Comparison of ENCODE assay signal across 19 cellular contexts in the genomic region with DNA sequence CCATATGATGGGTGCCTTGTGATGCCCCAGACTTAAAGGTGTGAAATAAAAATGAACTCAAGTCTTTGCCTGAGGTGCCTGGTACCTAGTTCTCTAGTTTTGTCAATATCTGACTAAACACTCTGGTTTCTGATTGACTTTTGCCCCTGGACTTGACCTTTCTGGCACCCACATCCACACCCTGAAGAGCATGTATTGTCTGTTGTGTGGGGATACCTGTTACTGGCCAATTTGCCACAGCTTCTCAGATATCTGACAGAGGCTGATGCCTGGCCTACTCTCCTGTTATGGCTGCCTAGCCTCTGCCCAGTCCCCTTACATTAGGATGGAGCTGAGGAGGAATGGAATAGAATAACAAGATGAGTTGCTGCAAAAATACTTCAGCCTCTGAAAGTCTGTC. TPM values are rescaled to one million over a fixed set of nuclear protein-coding genes. Genes with fewer than 3 reads are reported as not detected.
A peak's percentile ranks its signal among the peaks of the same experiment; 100 is the strongest.
DNase-seq lines count a peak whose midpoint lies in the region; ATAC-seq, FAIRE-seq and TF ChIP-seq lines count a peak whose summit lies in the region.
"Had no signal": no experiment of that assay in that cellular context is flagged by ENCODE, and none has a peak within 500 bp of the region (broad histone marks: within the 10 kb centered on the region; RNA-seq: fewer than 3 reads in every experiment).

No MANE protein-coding gene starts in this region.

- H2BK120ac ChIP-seq in mesenchymal stem cell (ENCODE audit: low read depth, low read length) = no peak overlapping the region

- peak overlapping the region; percentile 61 for H3K27ac Mint-ChIP-seq in activated CD4-positive, alpha-beta memory T cell treated with anti-CD3 and anti-CD28 coated beads for 36 hours
- no peak overlapping the region for H3K27ac Mint-ChIP-seq in activated CD4-positive, alpha-beta memory T cell treated with anti-CD3 and anti-CD28 coated beads, Interleukin-2, amount 10 ng/mL, durations not matched to agents 7 days and 5 days
- H3K27ac Mint-ChIP-seq: endodermal cell had no signal

- H3K27ac ChIP-seq in mesenchymal stem cell (ENCODE audit: low read length, poor library complexity, severe bottlenecking) (no peak overlapping the region), upper lobe of right lung (no peak overlapping the region)
- H3K27ac ChIP-seq: PC-9 had no signal

- H2AFZ ChIP-seq in mesenchymal stem cell (ENCODE audit: low read depth, low read length) = no peak overlapping the region
- H2AFZ ChIP-seq: PC-9 had no signal

- H3K4ac ChIP-seq in mesenchymal stem cell (ENCODE audit: low read depth in 1 of 2, low read length in 2 of 2) = no peak overlapping the region

- peak; percentile 34 for ATAC-seq in HG03159 (IDR thresholded peaks at IDR 0.05; ENCODE audit: unreplicated experiment)
- no peak for ATAC-seq in upper lobe of right lung

- no peak overlapping the region for H3K4me2 ChIP-seq in mesenchymal stem cell (ENCODE audit: low read length, poor library complexity, severe bottlenecking)
- H3K4me2 ChIP-seq: PC-9 had no signal

- no peak overlapping the region for H3K14ac ChIP-seq in mesenchymal stem cell (ENCODE audit: low read length in 2 of 2)

- H3K9me3 Mint-ChIP-seq in activated CD4-positive, alpha-beta memory T cell treated with anti-CD3 and anti-CD28 coated beads for 36 hours = no peaks in the 10 kb centered on the region
- H3K9me3 Mint-ChIP-seq in activated CD4-positive, alpha-beta memory T cell treated with anti-CD3 and anti-CD28 coated beads, Interleukin-2, amount 10 ng/mL, durations not matched to agents 7 days and 5 days = no peaks in the 10 kb centered on the region
- H3K9me3 Mint-ChIP-seq: endodermal cell had no signal

- no peak overlapping the region for H3K4me3 Mint-ChIP-seq in activated CD4-positive, alpha-beta memory T cell treated with anti-CD3 and anti-CD28 coated beads for 36 hours
- no peak overlapping the region for H3K4me3 Mint-ChIP-seq in activated CD4-positive, alpha-beta memory T cell treated with anti-CD3 and anti-CD28 coated beads, Interleukin-2, amount 10 ng/mL, durations not matched to agents 7 days and 5 days
- H3K4me3 Mint-ChIP-seq: endodermal cell had no signal

- POLR2A ChIA-PET in activated CD4-positive, alpha-beta memory T cell treated with anti-CD3 and anti-CD28 coated beads for 36 hours (lab: Charles Lee) = interaction anchor here (1.0 to 3.2 kb wide), 4 partner anchors 10 to 65 kb away, joined by 3 to 31 read pairs (median 6); no protein-coding TSS in a partner anchor
- POLR2A ChIA-PET in activated CD4-positive, alpha-beta memory T cell treated with anti-CD3 and anti-CD28 coated beads, Interleukin-2, amount 10 ng/mL, durations not matched to agents 7 days and 5 days (lab: Charles Lee) = interaction anchor here (1.4 to 6.3 kb wide), 5 partner anchors 12 to 115 kb away, joined by 3 to 60 read pairs (median 5); partner anchors contain the start of gene RASA2

- H3K9me3 ChIP-seq in mesenchymal stem cell (ENCODE audit: control insufficient read depth, low read length) = no peaks in the 10 kb centered on the region
- H3K9me3 ChIP-seq in upper lobe of right lung = no peaks in the 10 kb centered on the region

- peaks cover 70% of the 10 kb centered on the region for H3K4me1 Mint-ChIP-seq in activated CD4-positive, alpha-beta memory T cell treated with anti-CD3 and anti-CD28 coated beads for 36 hours (ENCODE audit: low read depth)
- peaks cover 56% of the 10 kb centered on the region for H3K4me1 Mint-ChIP-seq in activated CD4-positive, alpha-beta memory T cell treated with anti-CD3 and anti-CD28 coated beads, Interleukin-2, amount 10 ng/mL, durations not matched to agents 7 days and 5 days

- H3K9ac ChIP-seq in mesenchymal stem cell (ENCODE audit: low read length) = no peak overlapping the region

- no peak for TF ChIP-seq CTCF in upper lobe of right lung (IDR thresholded peaks at IDR 0.05)

- H3K18ac ChIP-seq in mesenchymal stem cell (ENCODE audit: low read depth in 1 of 2, low read length in 2 of 2) = no peak overlapping the region

- no peaks in the 10 kb centered on the region for H3K36me3 Mint-ChIP-seq in activated CD4-positive, alpha-beta memory T cell treated with anti-CD3 and anti-CD28 coated beads for 36 hours
- H3K36me3 Mint-ChIP-seq in activated CD4-positive, alpha-beta memory T cell treated with anti-CD3 and anti-CD28 coated beads, Interleukin-2, amount 10 ng/mL, durations not matched to agents 7 days and 5 days (ENCODE audit: low read depth) = peaks cover 14% of the 10 kb centered on the region

- FAIRE-seq in GM19239 (lab: Jason Lieb, UNC) = peak; percentile 23
- FAIRE-seq: A204.1, frontal cortex, G401.6 had no signal

- H2BK12ac ChIP-seq in mesenchymal stem cell (ENCODE audit: low read length in 2 of 2) = peak overlapping the region in 1 of 2 experiments; percentile 18

- H4K91ac ChIP-seq in mesenchymal stem cell (ENCODE audit: low read length) = no peak overlapping the region

- H2BK15ac ChIP-seq in mesenchymal stem cell (ENCODE audit: low read depth, poor library complexity, severe bottlenecking) = no peak overlapping the region

- H3K4me3 ChIP-seq in mesenchymal stem cell (ENCODE audit: insufficient read depth in 1 of 2, low read depth in 1 of 2, low read length in 2 of 2) (no peak overlapping the region), upper lobe of right lung (no peak overlapping the region)
- H3K4me3 ChIP-seq: PC-9 had no signal

- H3K27me3 ChIP-seq in mesenchymal stem cell (ENCODE audit: control insufficient read depth in 1 of 2, insufficient read depth in 1 of 2, low read length in 2 of 2) (no peaks in the 10 kb centered on the region), upper lobe of right lung (no peaks in the 10 kb centered on the region)

- H2AK5ac ChIP-seq in mesenchymal stem cell (ENCODE audit: low read length, severe bottlenecking) = peak overlapping the region; percentile 23

- H3K36me3 ChIP-seq in mesenchymal stem cell (ENCODE audit: control insufficient read depth in 1 of 2, insufficient read depth in 2 of 2, low read depth in 1 of 2, low read length in 2 of 2) (peaks cover 17 to 38% of the 10 kb centered on the region in 2 experiments), upper lobe of right lung (no peaks in the 10 kb centered on the region)

- H3K23ac ChIP-seq in mesenchymal stem cell (ENCODE audit: low read length in 2 of 2) = no peak overlapping the region

- H2BK5ac ChIP-seq in mesenchymal stem cell (ENCODE audit: low read depth, low read length, poor library complexity, severe bottlenecking) = no peak overlapping the region

- intact Hi-C loops in activated CD4-positive, alpha-beta memory T cell treated with anti-CD3 and anti-CD28 coated beads for 36 hours (cut with micrococcal nuclease) = loop anchor here (2.0 to 5.0 kb wide), 2 partner anchors 181 to 365 kb away; partner anchors contain the start of gene RNF7
- intact Hi-C loops in upper lobe of right lung (cut with DNase I) = no loop called here

- no peak overlapping the region for H4K8ac ChIP-seq in mesenchymal stem cell (ENCODE audit: low read length)

- peaks cover 23% of the 10 kb centered on the region for H3K4me1 ChIP-seq in mesenchymal stem cell (ENCODE audit: control insufficient read depth, insufficient read depth, low read depth, low read length)
- H3K4me1 ChIP-seq in upper lobe of right lung = peaks cover 37% of the 10 kb centered on the region

- H3K27me3 Mint-ChIP-seq in activated CD4-positive, alpha-beta memory T cell treated with anti-CD3 and anti-CD28 coated beads for 36 hours = no peaks in the 10 kb centered on the region
- no peaks in the 10 kb centered on the region for H3K27me3 Mint-ChIP-seq in activated CD4-positive, alpha-beta memory T cell treated with anti-CD3 and anti-CD28 coated beads, Interleukin-2, amount 10 ng/mL, durations not matched to agents 7 days and 5 days

- CTCF ChIA-PET in activated CD4-positive, alpha-beta memory T cell treated with anti-CD3 and anti-CD28 coated beads for 36 hours (lab: Charles Lee) = interaction anchor here (0.9 to 6.5 kb wide), 6 partner anchors 11 to 186 kb away, joined by 3 to 63 read pairs (median 14); no protein-coding TSS in a partner anchor
- CTCF ChIA-PET in activated CD4-positive, alpha-beta memory T cell treated with anti-CD3 and anti-CD28 coated beads, Interleukin-2, amount 10 ng/mL, durations not matched to agents 7 days and 5 days (lab: Charles Lee) = interaction anchor here (0.7 to 4.5 kb wide), 8 partner anchors 9 to 522 kb away, joined by 3 to 23 read pairs (median 4); no protein-coding TSS in a partner anchor

- peaks cover 26% of the 10 kb centered on the region for H3K79me1 ChIP-seq in mesenchymal stem cell (replicated peaks; ENCODE audit: low read length, poor library complexity, severe bottlenecking)

- DNase-seq in activated CD4-positive, alpha-beta memory T cell treated with anti-CD3 and anti-CD28 coated beads for 36 hours = peak; percentile 47
- DNase-seq in activated CD4-positive, alpha-beta memory T cell treated with anti-CD3 and anti-CD28 coated beads, Interleukin-2, amount 10 ng/mL, durations not matched to agents 7 days and 5 days = no peak
- DNase-seq in GM19239 (ENCODE audit: insufficient read length, low spot score) = no peak
- no peak for DNase-seq in mesenchymal stem cell
- no peak for DNase-seq in upper lobe of right lung
- DNase-seq in ecto neural progenitor cell (ENCODE audit: low spot score) = no peak
- DNase-seq in stimulated activated CD4-positive, alpha-beta T cell treated with anti-CD3 and anti-CD28 coated beads, Interleukin-1b, Interleukin-23, amount 100 ng/mL, for 48 hours = no peak
- DNase-seq: central memory CD4-positive, alpha-beta T cell; endodermal cell; Kasumi-1; mammary epithelial cell; NCI-H510A treated with DMSO at 0.1 percent for 48 hours; PC-9; retina; stimulated activated CD4-positive, alpha-beta T cell treated with anti-CD3 and anti-CD28 coated beads, Interleukin-2, amount 100 ng/mL, for 24 hours had no signal

RNA-seq across cellular contexts. Expression of gene ZBTB38, which starts 3.6 kb away (rescaled TPM):
- 10 to 100 TPM; 64.7 to 66.4 TPM for total RNA-seq in activated CD4-positive, alpha-beta memory T cell treated with anti-CD3 and anti-CD28 coated beads for 36 hours
- 10 to 100 TPM; 36.0 to 39.6 TPM for total RNA-seq in activated CD4-positive, alpha-beta memory T cell treated with anti-CD3 and anti-CD28 coated beads, Interleukin-2, amount 10 ng/mL, durations not matched to agents 7 days and 5 days
- 42.0 TPM for polyA plus RNA-seq in mesenchymal stem cell (2013, experiment 1 of 2)
- 39.5 TPM for polyA plus RNA-seq in mesenchymal stem cell (2013, experiment 2 of 2)
- 118 TPM for total RNA-seq in upper lobe of right lung
